In the genomic region with DNA sequence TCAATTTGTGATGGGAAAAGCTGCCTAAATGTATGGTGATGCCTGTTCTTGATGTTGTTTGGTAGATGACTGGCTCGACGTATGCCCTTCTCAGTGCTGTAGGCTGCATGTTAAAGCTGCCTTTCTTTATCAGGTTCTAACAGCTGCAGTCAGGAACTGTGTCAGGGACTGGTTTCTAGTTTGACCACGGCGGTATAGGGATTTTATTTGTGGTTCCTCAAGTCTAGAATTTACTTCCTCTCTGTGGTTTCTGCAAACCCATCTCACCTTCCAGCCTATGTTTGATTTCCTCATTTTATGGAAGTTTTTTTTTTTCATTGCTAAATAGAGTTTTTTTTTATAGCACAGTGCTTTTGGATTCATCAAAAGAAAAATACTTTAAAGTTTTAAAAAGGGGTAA, we compare ENCODE assay signal across 8 cellular contexts. TPM values are rescaled to one million over a fixed set of nuclear protein-coding genes. Genes with fewer than 3 reads are reported as not detected.
A peak's percentile ranks its signal among the peaks of the same experiment; 100 is the strongest.
DNase-seq lines count a peak whose midpoint lies in the region; TF ChIP-seq lines count a peak whose summit lies in the region.

No MANE protein-coding gene starts in this region.

- H3K4me3 ChIP-seq in H7 (ENCODE audit: insufficient read depth, low read depth, low read length) (no peak overlapping the region), astrocyte of the spinal cord (ENCODE audit: low read depth, low read length) (no peak overlapping the region), skeletal muscle satellite cell (ENCODE audit: low read length) (no peak overlapping the region), HAP-1 (no peak overlapping the region)

- no peak for TF ChIP-seq CTCF in astrocyte of the spinal cord (IDR thresholded peaks at IDR 0.05; ENCODE audit: low read depth, low read length)

- H3K4me2 ChIP-seq in skeletal muscle satellite cell (ENCODE audit: low read length): peak overlapping the region; percentile 34

- in situ Hi-C loops in astrocyte of the spinal cord (cut with HindIII; ENCODE audit: low sequenced_read_pairs) (no loop called here), HAP-1 (cut with MboI; ENCODE audit: low sequenced_read_pairs) (no loop called here)

- H3K4me1 ChIP-seq in skeletal muscle satellite cell (ENCODE audit: control insufficient read depth, insufficient read depth, low read length): peaks cover 33% of the 10 kb centered on the region
- H3K4me1 ChIP-seq in HAP-1: peaks cover 18% of the 10 kb centered on the region

- no peaks in the 10 kb centered on the region for H3K36me3 ChIP-seq in H7 (replicated peaks; ENCODE audit: control insufficient read depth, insufficient read depth, low read length)
- no peaks in the 10 kb centered on the region for H3K36me3 ChIP-seq in skeletal muscle satellite cell (ENCODE audit: insufficient read depth, low read length)
- no peaks in the 10 kb centered on the region; the same call in 1 of the 2 replicates for H3K36me3 ChIP-seq in HAP-1 (replicated peaks)

- H3K9ac ChIP-seq in skeletal muscle satellite cell (ENCODE audit: low read depth, low read length): no peak overlapping the region

- H3K27me3 ChIP-seq in H7 (ENCODE audit: control insufficient read depth, insufficient read depth, low read length) (no peaks in the 10 kb centered on the region), skeletal muscle satellite cell (ENCODE audit: control insufficient read depth, insufficient read depth, low read length) (no peaks in the 10 kb centered on the region), HAP-1 (ENCODE audit: low read depth) (no peaks in the 10 kb centered on the region)

- H3K9me3 ChIP-seq in skeletal muscle satellite cell (replicated peaks; ENCODE audit: low read length) (no peaks in the 10 kb centered on the region), HAP-1 (no peaks in the 10 kb centered on the region)

- DNase-seq in activated CD4-positive, alpha-beta T cell treated with anti-CD3 and anti-CD28 coated beads for 48 hours: peak; percentile 14
- no peak for DNase-seq in activated CD4-positive, alpha-beta T cell treated with anti-CD3 and anti-CD28 coated beads for 1 hour
- DNase-seq in H7: peak; percentile 19
- DNase-seq in LHCN-M2 (ENCODE audit: low read depth): peak; percentile 90
- peak; percentile 22 for DNase-seq in astrocyte of the spinal cord (ENCODE audit: low read depth, low spot score)
- no peak for DNase-seq in HAP-1 (ENCODE audit: low spot score in 2 of 2)
- no peak for DNase-seq in occipital lobe (lab: John Stamatoyannopoulos, UW)

RNA-seq across cellular contexts. Expression of a gene that starts 26.5 kb away (rescaled TPM):
- total RNA-seq in H7 (2014; rRNA removed; shearing (Covaris generic)): 12.6 and 15.0 TPM in 2 replicates
- 8.3 and 11.1 TPM in 2 replicates for total RNA-seq in LHCN-M2 (2014; rRNA removed)
- polyA plus RNA-seq in LHCN-M2 (2012): 2.1 TPM
- total RNA-seq in skeletal muscle satellite cell (2012; rRNA removed): 8.1 and 9.1 TPM in 2 replicates
- 40.4 TPM for total RNA-seq in occipital lobe

Comparison
In these comparisons a context has a peak if more than half of its experiments do, and no peak if none do; other contexts are left out.
1. DNase-seq: peak in activated CD4-positive, alpha-beta T cell treated with anti-CD3 and anti-CD28 coated beads for 48 hours (single experiment), H7 (single experiment), LHCN-M2 (single experiment) and astrocyte of the spinal cord (single experiment); none in activated CD4-positive, alpha-beta T cell treated with anti-CD3 and anti-CD28 coated beads for 1 hour (single experiment), HAP-1 (0 of 2) and occipital lobe (single experiment).